1 cellular context compared by ENCODE assay signal in genomic region chr9:28971881-28972280, GRCh38.
TF ChIP-seq lines count a peak whose summit lies in the region.

No MANE protein-coding gene starts in this region.

TF ChIP-seq in GM23338, 12 proteins besides CTCF, POLR2A, EP300 and RAD21 (continued from another document):
- no peak for TF ChIP-seq ZNF462 (CRISPR knock-in tag; IDR thresholded peaks at IDR 0.05)
- TF ChIP-seq, protein P1, sequence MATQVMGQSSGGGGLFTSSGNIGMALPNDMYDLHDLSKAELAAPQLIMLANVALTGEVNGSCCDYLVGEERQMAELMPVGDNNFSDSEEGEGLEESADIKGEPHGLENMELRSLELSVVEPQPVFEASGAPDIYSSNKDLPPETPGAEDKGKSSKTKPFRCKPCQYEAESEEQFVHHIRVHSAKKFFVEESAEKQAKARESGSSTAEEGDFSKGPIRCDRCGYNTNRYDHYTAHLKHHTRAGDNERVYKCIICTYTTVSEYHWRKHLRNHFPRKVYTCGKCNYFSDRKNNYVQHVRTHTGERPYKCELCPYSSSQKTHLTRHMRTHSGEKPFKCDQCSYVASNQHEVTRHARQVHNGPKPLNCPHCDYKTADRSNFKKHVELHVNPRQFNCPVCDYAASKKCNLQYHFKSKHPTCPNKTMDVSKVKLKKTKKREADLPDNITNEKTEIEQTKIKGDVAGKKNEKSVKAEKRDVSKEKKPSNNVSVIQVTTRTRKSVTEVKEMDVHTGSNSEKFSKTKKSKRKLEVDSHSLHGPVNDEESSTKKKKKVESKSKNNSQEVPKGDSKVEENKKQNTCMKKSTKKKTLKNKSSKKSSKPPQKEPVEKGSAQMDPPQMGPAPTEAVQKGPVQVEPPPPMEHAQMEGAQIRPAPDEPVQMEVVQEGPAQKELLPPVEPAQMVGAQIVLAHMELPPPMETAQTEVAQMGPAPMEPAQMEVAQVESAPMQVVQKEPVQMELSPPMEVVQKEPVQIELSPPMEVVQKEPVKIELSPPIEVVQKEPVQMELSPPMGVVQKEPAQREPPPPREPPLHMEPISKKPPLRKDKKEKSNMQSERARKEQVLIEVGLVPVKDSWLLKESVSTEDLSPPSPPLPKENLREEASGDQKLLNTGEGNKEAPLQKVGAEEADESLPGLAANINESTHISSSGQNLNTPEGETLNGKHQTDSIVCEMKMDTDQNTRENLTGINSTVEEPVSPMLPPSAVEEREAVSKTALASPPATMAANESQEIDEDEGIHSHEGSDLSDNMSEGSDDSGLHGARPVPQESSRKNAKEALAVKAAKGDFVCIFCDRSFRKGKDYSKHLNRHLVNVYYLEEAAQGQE (IDR thresholded peaks at IDR 0.05; ENCODE audit: unreplicated experiment): no peak
